22 cellular contexts compared by ENCODE assay signal in the genomic region with DNA sequence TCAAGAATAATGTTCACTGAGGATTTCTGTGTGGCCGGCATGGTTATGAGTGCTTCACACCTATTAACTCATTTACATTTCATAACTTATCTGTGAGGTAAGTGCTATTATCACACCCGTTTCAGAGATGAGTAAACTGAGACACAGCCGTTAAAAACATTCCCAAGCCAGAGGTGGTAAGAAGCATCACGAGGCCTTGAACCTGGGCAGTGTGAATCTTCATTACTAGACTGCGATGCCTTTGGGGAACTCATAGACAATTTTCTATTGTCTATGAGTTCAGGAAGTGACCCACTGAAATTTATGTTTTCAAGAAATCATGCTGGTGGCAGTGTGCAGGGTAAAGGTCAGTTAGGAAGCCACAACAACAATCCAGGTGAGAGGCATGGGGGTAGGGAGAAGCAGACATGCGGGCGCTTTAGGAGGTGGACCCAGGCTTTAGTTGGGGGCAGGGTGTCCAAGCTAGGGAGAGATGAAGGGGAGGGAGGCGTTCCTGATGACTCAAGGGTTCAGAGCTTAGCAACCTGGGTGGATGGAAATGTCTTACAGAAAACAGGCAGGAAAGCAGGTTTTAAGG. TPM values are rescaled to one million over a fixed set of nuclear protein-coding genes. Genes with fewer than 3 reads are reported as not detected.
A peak's percentile ranks its signal among the peaks of the same experiment; 100 is the strongest.
DNase-seq lines count a peak whose midpoint lies in the region; ATAC-seq, FAIRE-seq and TF ChIP-seq lines count a peak whose summit lies in the region.
"Had no signal": no experiment of that assay in that cellular context is flagged by ENCODE, and none has a peak within 500 bp of the region (broad histone marks: within the 10 kb centered on the region; RNA-seq: fewer than 3 reads in every experiment).

No MANE protein-coding gene starts in this region.

- H3K27ac ChIP-seq in astrocyte (ENCODE audit: low read depth, low read length) = peak overlapping the region; percentile 3
- H3K27ac ChIP-seq: gastroesophageal sphincter, HL-60, spleen had no signal

- ATAC-seq in stimulated activated naive CD8-positive, alpha-beta T cell treated with anti-CD3 and anti-CD28 coated beads, Interleukin-15, Interleukin-2, amounts not matched to agents 100 U/mL and 50 U/mL, for 24 hours = no peak
- peak; percentile 60 for ATAC-seq in left lobe of liver
- ATAC-seq: activated CD8-positive, alpha-beta T cell treated with anti-CD3 and anti-CD28 coated beads for 36 hours; activated T-cell treated with anti-CD3 and anti-CD28 coated beads, Interleukin-2, amount 50 U/mL, for 4 hours; gastroesophageal sphincter had no signal

- H3K4me3 ChIP-seq in astrocyte (ENCODE audit: insufficient read depth, low read depth, low read length) (no peak overlapping the region), HAP-1 (no peak overlapping the region)
- H3K4me3 ChIP-seq: gastroesophageal sphincter, spleen, thoracic aorta had no signal

- no peak for DNase-seq in stimulated activated naive CD8-positive, alpha-beta T cell treated with anti-CD3 and anti-CD28 coated beads, Interleukin-15, Interleukin-2, amounts not matched to agents 100 U/mL and 50 U/mL, for 24 hours
- DNase-seq in astrocyte (ENCODE audit: low read depth) (peak; percentile 38), left lobe of liver (ENCODE audit: low spot score) (no peak), NCI-H2029 (lab: John Stamatoyannopoulos, UW) (no peak), HAP-1 (ENCODE audit: low spot score in 2 of 2) (no peak), NCI-H524 (lab: John Stamatoyannopoulos, UW) (no peak)
- DNase-seq in activated T-cell treated with anti-CD3 and anti-CD28 coated beads, Interleukin-2, amount 50 U/mL, for 48 hours = no peak
- DNase-seq: activated B cell treated with CpG ODN at 0.5 μM for 24 hours; activated CD8-positive, alpha-beta T cell treated with anti-CD3 and anti-CD28 coated beads for 36 hours; activated naive CD8-positive, alpha-beta T cell treated with anti-CD3 and anti-CD28 coated beads, Interleukin-2, amount 10 ng/mL, durations not matched to agents 7 days and 5 days; activated T-cell treated with anti-CD3 and anti-CD28 coated beads, Interleukin-2, amount 50 U/mL, for 4 hours; CD4-positive, CD25-positive, alpha-beta regulatory T cell; DMS79; NCI-H2081; NCI-H510A; Right ventricle myocardium superior; spleen had no signal

- no peaks in the 10 kb centered on the region for H3K36me3 Mint-ChIP-seq in stimulated activated naive CD8-positive, alpha-beta T cell treated with anti-CD3 and anti-CD28 coated beads, Interleukin-15, Interleukin-2, amounts not matched to agents 100 ng/mL and 50 ng/mL, for 24 hours (ENCODE audit: low read depth)
- H3K36me3 Mint-ChIP-seq in astrocyte (ENCODE audit: low read depth, unreplicated experiment) = peaks cover 14% of the 10 kb centered on the region
- H3K36me3 Mint-ChIP-seq: activated naive CD8-positive, alpha-beta T cell treated with anti-CD3 and anti-CD28 coated beads, Interleukin-2, amount 10 ng/mL, durations not matched to agents 7 days and 5 days; CD4-positive, CD25-positive, alpha-beta regulatory T cell had no signal

- H3K9me3 ChIP-seq in astrocyte (ENCODE audit: insufficient read depth, low read depth, low read length) (no peaks in the 10 kb centered on the region), HAP-1 (peaks cover 3% of the 10 kb centered on the region; the same call in 1 of the 2 replicates)
- H3K9me3 ChIP-seq: gastroesophageal sphincter, thoracic aorta had no signal

- H4K20me1 ChIP-seq in astrocyte (ENCODE audit: insufficient read depth, low read length) = peaks cover 99% of the 10 kb centered on the region

- H3K79me2 ChIP-seq in astrocyte (ENCODE audit: insufficient read depth, low read length) = peaks cover 100% of the 10 kb centered on the region

- H3K4me2 ChIP-seq in astrocyte (ENCODE audit: low read length) = no peak overlapping the region

- no peak overlapping the region for H3K9ac ChIP-seq in astrocyte (ENCODE audit: low read length)

- H3K4me1 ChIP-seq in astrocyte (ENCODE audit: insufficient read depth, low read length) (peaks cover 8% of the 10 kb centered on the region), HAP-1 (peaks cover 13% of the 10 kb centered on the region)

- H3K36me3 ChIP-seq in astrocyte (ENCODE audit: insufficient read depth, low read length) = peaks cover 4% of the 10 kb centered on the region
- no peaks in the 10 kb centered on the region for H3K36me3 ChIP-seq in HAP-1 (replicated peaks)
- H3K36me3 ChIP-seq: gastroesophageal sphincter, thoracic aorta had no signal

- peaks cover 16% of the 10 kb centered on the region for H3K27me3 Mint-ChIP-seq in stimulated activated naive CD8-positive, alpha-beta T cell treated with anti-CD3 and anti-CD28 coated beads, Interleukin-15, Interleukin-2, amounts not matched to agents 100 ng/mL and 50 ng/mL, for 24 hours
- no peaks in the 10 kb centered on the region for H3K27me3 Mint-ChIP-seq in astrocyte (ENCODE audit: low read depth, unreplicated experiment)

- peak overlapping the region; percentile 13 for H3K27ac Mint-ChIP-seq in stimulated activated naive CD8-positive, alpha-beta T cell treated with anti-CD3 and anti-CD28 coated beads, Interleukin-15, Interleukin-2, amounts not matched to agents 100 ng/mL and 50 ng/mL, for 24 hours
- peak overlapping the region; percentile 27 for H3K27ac Mint-ChIP-seq in astrocyte (ENCODE audit: unreplicated experiment)
- H3K27ac Mint-ChIP-seq: activated B cell treated with CpG ODN at 0.5 μM for 24 hours; activated CD8-positive, alpha-beta T cell treated with anti-CD3 and anti-CD28 coated beads for 36 hours; activated naive CD8-positive, alpha-beta T cell treated with anti-CD3 and anti-CD28 coated beads, Interleukin-2, amount 10 ng/mL, durations not matched to agents 7 days and 5 days; CD4-positive, CD25-positive, alpha-beta regulatory T cell had no signal

- H3K27me3 ChIP-seq in astrocyte (ENCODE audit: insufficient read depth, low read length) = no peaks in the 10 kb centered on the region
- H3K27me3 ChIP-seq in HAP-1 (ENCODE audit: low read depth) = no peaks in the 10 kb centered on the region
- H3K27me3 ChIP-seq: gastroesophageal sphincter, spleen had no signal

- no peak for FAIRE-seq in astrocyte (lab: Jason Lieb, UNC)
- FAIRE-seq: bronchial epithelial cell had no signal

- H2AFZ ChIP-seq in astrocyte (ENCODE audit: low read depth, low read length) = no peak overlapping the region

- TF ChIP-seq CTCF in astrocyte (IDR thresholded peaks at IDR 0.05; ENCODE audit: insufficient read depth, low read depth, low read length) = no peak

- no peaks in the 10 kb centered on the region for H3K9me3 Mint-ChIP-seq in stimulated activated naive CD8-positive, alpha-beta T cell treated with anti-CD3 and anti-CD28 coated beads, Interleukin-15, Interleukin-2, amounts not matched to agents 100 ng/mL and 50 ng/mL, for 24 hours
- H3K9me3 Mint-ChIP-seq in astrocyte (ENCODE audit: unreplicated experiment) = no peaks in the 10 kb centered on the region
- H3K9me3 Mint-ChIP-seq: activated B cell treated with CpG ODN at 0.5 μM for 24 hours; activated CD8-positive, alpha-beta T cell treated with anti-CD3 and anti-CD28 coated beads for 36 hours; activated naive CD8-positive, alpha-beta T cell treated with anti-CD3 and anti-CD28 coated beads, Interleukin-2, amount 10 ng/mL, durations not matched to agents 7 days and 5 days; activated T-cell treated with anti-CD3 and anti-CD28 coated beads, Interleukin-2, amount 50 U/mL, for 4 hours had no signal

- H3K4me3 Mint-ChIP-seq in stimulated activated naive CD8-positive, alpha-beta T cell treated with anti-CD3 and anti-CD28 coated beads, Interleukin-15, Interleukin-2, amounts not matched to agents 100 ng/mL and 50 ng/mL, for 24 hours = no peak overlapping the region
- H3K4me3 Mint-ChIP-seq in astrocyte (ENCODE audit: unreplicated experiment) = no peak overlapping the region
- H3K4me3 Mint-ChIP-seq: activated B cell treated with CpG ODN at 0.5 μM for 24 hours; activated CD8-positive, alpha-beta T cell treated with anti-CD3 and anti-CD28 coated beads for 36 hours; activated naive CD8-positive, alpha-beta T cell treated with anti-CD3 and anti-CD28 coated beads, Interleukin-2, amount 10 ng/mL, durations not matched to agents 7 days and 5 days; activated T-cell treated with anti-CD3 and anti-CD28 coated beads, Interleukin-2, amount 50 U/mL, for 4 hours; CD4-positive, CD25-positive, alpha-beta regulatory T cell had no signal

- peaks cover 8% of the 10 kb centered on the region for H3K4me1 Mint-ChIP-seq in stimulated activated naive CD8-positive, alpha-beta T cell treated with anti-CD3 and anti-CD28 coated beads, Interleukin-15, Interleukin-2, amounts not matched to agents 100 ng/mL and 50 ng/mL, for 24 hours (ENCODE audit: low read depth)
- peaks cover 36% of the 10 kb centered on the region for H3K4me1 Mint-ChIP-seq in astrocyte (ENCODE audit: low read depth, unreplicated experiment)
- H3K4me1 Mint-ChIP-seq: activated B cell treated with CpG ODN at 0.5 μM for 24 hours; activated naive CD8-positive, alpha-beta T cell treated with anti-CD3 and anti-CD28 coated beads, Interleukin-2, amount 10 ng/mL, durations not matched to agents 7 days and 5 days; CD4-positive, CD25-positive, alpha-beta regulatory T cell had no signal

- in situ Hi-C loops in HAP-1 (cut with MboI; ENCODE audit: low sequenced_read_pairs) = no loop called here

RNA-seq across cellular contexts. Expression of a gene that starts 14.5 kb away (rescaled TPM):
- total RNA-seq in astrocyte = 96.8 and 101 TPM in 2 replicates
- 17.3 TPM for total RNA-seq in left lobe of liver
- total RNA-seq: activated B cell treated with CpG ODN at 0.5 μM for 24 hours; activated CD8-positive, alpha-beta T cell treated with anti-CD3 and anti-CD28 coated beads for 36 hours; activated naive CD8-positive, alpha-beta T cell treated with anti-CD3 and anti-CD28 coated beads, Interleukin-2, amount 10 ng/mL, durations not matched to agents 7 days and 5 days; CD4-positive, CD25-positive, alpha-beta regulatory T cell had no signal
